ENCODE assay signal across 33 cellular contexts in genomic region chr9:103721056-103721455, GRCh38.
"Had no signal": no experiment of that assay in that cellular context is flagged by ENCODE, and none has a peak within 500 bp of the region (broad histone marks: within the 10 kb centered on the region; RNA-seq: fewer than 3 reads in every experiment).

No MANE protein-coding gene starts in this region.

- DNase-seq: activated B cell treated with CpG ODN at 0.5 μM for 24 hours; activated CD4-positive, alpha-beta memory T cell treated with anti-CD3 and anti-CD28 coated beads for 36 hours; activated CD4-positive, alpha-beta T cell treated with anti-CD3 and anti-CD28 coated beads for 4 hours; activated CD4-positive, alpha-beta T cell treated with anti-CD3 and anti-CD28 coated beads, Interleukin-2, amount 10 ng/mL, durations not matched to agents 24 days and 14 days; activated CD4-positive, alpha-beta T cell treated with anti-CD3 and anti-CD28 coated beads, Interleukin-2, amount 50 U/mL, for 1 hour; activated CD4-positive, alpha-beta T cell treated with anti-CD3 and anti-CD28 coated beads, Interleukin-2, amount 50 U/mL, for 4 hours; activated CD4-positive, CD25-positive, alpha-beta regulatory T cell treated with anti-CD3 and anti-CD28 coated beads, Interleukin-2, amount 50 U/mL, for 72 hours; activated CD8-positive, alpha-beta memory T cell treated with anti-CD3 and anti-CD28 coated beads, Interleukin-2, amount 50 U/mL, for 4 hours; activated CD8-positive, alpha-beta T cell treated with anti-CD3 and anti-CD28 coated beads for 36 hours; activated effector memory CD4-positive, alpha-beta T cell treated with anti-CD3 and anti-CD28 coated beads, Interleukin-2, amount 50 U/mL, for 16 hours; activated naive CD4-positive, alpha-beta T cell treated with anti-CD3 and anti-CD28 coated beads, Interleukin-2, amount 10 ng/mL, durations not matched to agents 7 days and 5 days; activated naive CD4-positive, alpha-beta T cell treated with Interleukin-2 at 50 U/mL for 16 hours; activated naive CD8-positive, alpha-beta T cell treated with anti-CD3 and anti-CD28 coated beads, Interleukin-2, amount 10 ng/mL, durations not matched to agents 7 days and 5 days; activated naive CD8-positive, alpha-beta T cell treated with anti-CD3 and anti-CD28 coated beads, Interleukin-2, amount 50 U/mL, for 24 hours; activated T-cell treated with anti-CD3 and anti-CD28 coated beads for 4 hours; activated T-cell treated with anti-CD3 and anti-CD28 coated beads, Interleukin-2, amount 50 U/mL, for 1 hour; activated T-cell treated with anti-CD3 and anti-CD28 coated beads, Interleukin-2, amount 50 U/mL, for 4 hours; activated T-cell treated with anti-CD3 and anti-CD28 coated beads, Interleukin-2, amount 50 U/mL, for 72 hours; amygdala; anterior cingulate cortex; central memory CD4-positive, alpha-beta T cell; T-helper 1 cell; T-helper 2 cell; T-helper 9 cell had no signal

- H3K4me3 ChIP-seq: ascending aorta had no signal

- H3K4me3 Mint-ChIP-seq: activated B cell treated with CpG ODN at 0.5 μM for 24 hours; activated CD4-positive, alpha-beta memory T cell treated with anti-CD3 and anti-CD28 coated beads for 36 hours; activated CD4-positive, alpha-beta T cell treated with anti-CD3 and anti-CD28 coated beads, Interleukin-2, amount 10 ng/mL, durations not matched to agents 24 days and 14 days; activated CD8-positive, alpha-beta T cell treated with anti-CD3 and anti-CD28 coated beads for 36 hours; activated naive CD4-positive, alpha-beta T cell treated with anti-CD3 and anti-CD28 coated beads, Interleukin-2, amount 10 ng/mL, durations not matched to agents 7 days and 5 days; activated naive CD4-positive, alpha-beta T cell treated with anti-CD3 and anti-CD28 coated beads, Interleukin-2, amount 50 U/mL, for 24 hours; activated naive CD8-positive, alpha-beta T cell; activated naive CD8-positive, alpha-beta T cell treated with anti-CD3 and anti-CD28 coated beads, Interleukin-2, amount 10 ng/mL, durations not matched to agents 7 days and 5 days; activated naive CD8-positive, alpha-beta T cell treated with anti-CD3 and anti-CD28 coated beads, Interleukin-2, amount 50 U/mL, for 24 hours; activated T-cell treated with anti-CD3 and anti-CD28 coated beads, Interleukin-2, amount 50 U/mL, for 4 hours; activated T-cell treated with anti-CD3 and anti-CD28 coated beads, Interleukin-2, amount 50 U/mL, for 72 hours; activated T-helper 1 cell treated with anti-CD3 and anti-CD28 coated beads, Interleukin-12 subunit alpha, Interleukin-12 subunit beta, Interleukin-2, Interleukin-4 antibody, amounts not matched to agents 30 ng/mL and 10 ng/mL and 1 ng/mL, durations not matched to agents 14 hours and 24 hours and 36 hours; activated T-helper 17 cell treated with anti-CD3 and anti-CD28 coated beads, Interleukin-2, amount 50 U/mL, for 72 hours; brain; T-helper 1 cell treated with Interleukin-12 subunit alpha and Interleukin-12 subunit beta and Interleukin-4 antibody, amounts not matched to agents 30 μg/mL and 1 μg/mL, for 36 hours; T-helper 2 cell treated with Interferon-gamma antibody and Interleukin-4, amounts not matched to agents 5 μg/mL and 100 μg/mL, for 36 hours had no signal

- FAIRE-seq: TTC549 had no signal

- H3K27me3 ChIP-seq: ascending aorta had no signal

- H3K36me3 ChIP-seq: ascending aorta had no signal

- H3K9me3 Mint-ChIP-seq: activated B cell treated with CpG ODN at 0.5 μM for 24 hours; activated CD4-positive, alpha-beta memory T cell treated with anti-CD3 and anti-CD28 coated beads for 36 hours; activated CD4-positive, alpha-beta T cell treated with anti-CD3 and anti-CD28 coated beads, Interleukin-2, amount 10 ng/mL, durations not matched to agents 24 days and 14 days; activated naive CD8-positive, alpha-beta T cell treated with anti-CD3 and anti-CD28 coated beads, Interleukin-2, amount 50 U/mL, for 24 hours had no signal

- H3K4me1 Mint-ChIP-seq: activated B cell treated with CpG ODN at 0.5 μM for 24 hours; activated CD4-positive, alpha-beta T cell treated with anti-CD3 and anti-CD28 coated beads, Interleukin-2, amount 10 ng/mL, durations not matched to agents 24 days and 14 days; activated naive CD4-positive, alpha-beta T cell treated with anti-CD3 and anti-CD28 coated beads, Interleukin-2, amount 10 ng/mL, durations not matched to agents 7 days and 5 days; activated naive CD4-positive, alpha-beta T cell treated with anti-CD3 and anti-CD28 coated beads, Interleukin-2, amount 50 U/mL, for 24 hours; activated naive CD8-positive, alpha-beta T cell treated with anti-CD3 and anti-CD28 coated beads, Interleukin-2, amount 10 ng/mL, durations not matched to agents 7 days and 5 days; activated naive CD8-positive, alpha-beta T cell treated with anti-CD3 and anti-CD28 coated beads, Interleukin-2, amount 50 U/mL, for 24 hours; activated T-helper 17 cell treated with anti-CD3 and anti-CD28 coated beads, Interleukin-2, amount 50 U/mL, for 72 hours; brain had no signal

- H3K27me3 Mint-ChIP-seq: activated B cell treated with CpG ODN at 0.5 μM for 24 hours; activated CD4-positive, alpha-beta memory T cell treated with anti-CD3 and anti-CD28 coated beads for 36 hours; activated CD4-positive, alpha-beta T cell treated with anti-CD3 and anti-CD28 coated beads, Interleukin-2, amount 10 ng/mL, durations not matched to agents 24 days and 14 days; activated CD8-positive, alpha-beta T cell treated with anti-CD3 and anti-CD28 coated beads for 36 hours; activated naive CD4-positive, alpha-beta T cell treated with anti-CD3 and anti-CD28 coated beads, Interleukin-2, amount 10 ng/mL, durations not matched to agents 7 days and 5 days; activated naive CD4-positive, alpha-beta T cell treated with anti-CD3 and anti-CD28 coated beads, Interleukin-2, amount 50 U/mL, for 24 hours; activated naive CD8-positive, alpha-beta T cell; activated naive CD8-positive, alpha-beta T cell treated with anti-CD3 and anti-CD28 coated beads, Interleukin-2, amount 50 U/mL, for 24 hours; activated T-helper 17 cell treated with anti-CD3 and anti-CD28 coated beads, Interleukin-2, amount 50 U/mL, for 72 hours had no signal

- H3K27ac Mint-ChIP-seq: activated B cell treated with CpG ODN at 0.5 μM for 24 hours; activated CD4-positive, alpha-beta memory T cell treated with anti-CD3 and anti-CD28 coated beads for 36 hours; activated CD4-positive, alpha-beta T cell treated with anti-CD3 and anti-CD28 coated beads, Interleukin-2, amount 10 ng/mL, durations not matched to agents 24 days and 14 days; activated CD8-positive, alpha-beta T cell treated with anti-CD3 and anti-CD28 coated beads for 36 hours; activated naive CD4-positive, alpha-beta T cell treated with anti-CD3 and anti-CD28 coated beads, Interleukin-2, amount 10 ng/mL, durations not matched to agents 7 days and 5 days; activated naive CD4-positive, alpha-beta T cell treated with anti-CD3 and anti-CD28 coated beads, Interleukin-2, amount 50 U/mL, for 24 hours; activated naive CD8-positive, alpha-beta T cell; activated naive CD8-positive, alpha-beta T cell treated with anti-CD3 and anti-CD28 coated beads, Interleukin-2, amount 10 ng/mL, durations not matched to agents 7 days and 5 days; activated naive CD8-positive, alpha-beta T cell treated with anti-CD3 and anti-CD28 coated beads, Interleukin-2, amount 50 U/mL, for 24 hours; activated T-cell treated with anti-CD3 and anti-CD28 coated beads, Interleukin-2, amount 50 U/mL, for 72 hours; activated T-helper 1 cell treated with anti-CD3 and anti-CD28 coated beads, Interleukin-12 subunit alpha, Interleukin-12 subunit beta, Interleukin-2, Interleukin-4 antibody, amounts not matched to agents 30 ng/mL and 10 ng/mL and 1 ng/mL, durations not matched to agents 14 hours and 24 hours and 36 hours; activated T-helper 17 cell treated with anti-CD3 and anti-CD28 coated beads, Interleukin-2, amount 50 U/mL, for 72 hours; brain; T-helper 1 cell treated with Interleukin-12 subunit alpha and Interleukin-12 subunit beta and Interleukin-4 antibody, amounts not matched to agents 30 μg/mL and 1 μg/mL, for 36 hours; T-helper 2 cell treated with Interferon-gamma antibody and Interleukin-4, amounts not matched to agents 5 μg/mL and 100 μg/mL, for 36 hours had no signal

- H3K36me3 Mint-ChIP-seq: activated CD4-positive, alpha-beta memory T cell treated with anti-CD3 and anti-CD28 coated beads for 36 hours; activated naive CD4-positive, alpha-beta T cell treated with anti-CD3 and anti-CD28 coated beads, Interleukin-2, amount 10 ng/mL, durations not matched to agents 7 days and 5 days; activated naive CD4-positive, alpha-beta T cell treated with anti-CD3 and anti-CD28 coated beads, Interleukin-2, amount 50 U/mL, for 24 hours; activated naive CD8-positive, alpha-beta T cell; activated naive CD8-positive, alpha-beta T cell treated with anti-CD3 and anti-CD28 coated beads, Interleukin-2, amount 10 ng/mL, durations not matched to agents 7 days and 5 days; brain had no signal

- ATAC-seq: activated CD8-positive, alpha-beta T cell treated with anti-CD3 and anti-CD28 coated beads for 36 hours; activated naive CD8-positive, alpha-beta T cell treated with anti-CD3 and anti-CD28 coated beads, Interleukin-2, amount 50 U/mL, for 24 hours; activated T-cell treated with anti-CD3 and anti-CD28 coated beads, Interleukin-2, amount 50 U/mL, for 4 hours; activated T-cell treated with anti-CD3 and anti-CD28 coated beads, Interleukin-2, amount 50 U/mL, for 72 hours; activated T-helper 17 cell treated with anti-CD3 and anti-CD28 coated beads, Interleukin-2, amount 50 U/mL, for 72 hours had no signal
